ENCODE assay signal across 8 cellular contexts in the genomic region with DNA sequence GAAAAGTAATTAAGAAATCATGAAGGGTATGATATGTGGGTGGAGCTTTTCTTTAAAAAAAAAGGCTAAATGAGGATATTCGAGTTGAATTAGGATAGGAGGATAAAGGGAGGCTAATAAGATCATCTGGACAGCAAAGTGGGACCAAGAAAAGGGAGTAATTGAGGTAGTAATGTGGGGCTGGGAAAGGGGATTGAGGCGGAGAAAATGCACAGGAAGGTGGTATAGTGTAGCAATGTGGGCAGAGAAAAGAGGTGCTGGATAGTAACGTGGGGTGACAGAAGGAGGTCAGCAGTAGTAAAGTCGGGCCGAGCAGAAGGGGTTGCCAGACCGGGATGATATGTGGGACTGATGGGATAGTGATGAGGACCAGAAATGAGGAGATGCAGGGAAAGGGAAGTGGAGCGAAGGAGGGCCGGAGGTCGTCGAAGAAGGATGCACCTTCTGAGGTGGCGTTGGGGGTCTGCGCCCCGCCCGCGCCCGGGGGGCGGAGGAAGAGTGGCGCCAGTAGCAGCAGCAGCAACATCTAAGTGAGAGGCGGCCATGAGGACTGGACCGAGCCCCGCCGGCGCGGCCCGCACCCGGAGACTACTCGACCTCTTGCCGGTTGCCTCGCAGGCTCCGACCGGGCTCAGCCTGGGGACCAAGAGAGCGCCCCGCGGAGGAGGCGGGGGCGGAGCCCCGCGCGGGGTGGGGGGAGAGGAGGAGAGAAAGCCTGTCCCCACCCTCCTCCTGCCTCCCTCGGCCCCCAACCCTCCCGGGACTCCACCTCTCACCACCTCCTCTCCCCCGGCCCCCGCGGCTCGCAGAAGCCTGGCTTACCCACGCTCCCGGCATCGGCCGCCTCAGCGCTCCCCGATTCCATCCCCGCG. TPM values are rescaled to one million over a fixed set of nuclear protein-coding genes. Genes with fewer than 3 reads are reported as not detected.
DNase-seq lines count a peak whose midpoint lies in the region; ATAC-seq and TF ChIP-seq lines count a peak whose summit lies in the region.

No MANE protein-coding gene starts in this region.

- TF ChIP-seq CTCF in HCT116 (IDR thresholded peaks at IDR 0.05 in 2 of 3, conservative IDR thresholded peaks at IDR 0.05 in 1 of 3; ENCODE audit: borderline replicate concordance in 1 of 3, insufficient read depth in 1 of 3, low read depth in 2 of 3, low read length in 2 of 3) (no peak), epithelial cell of proximal tubule (conservative IDR thresholded peaks at IDR 0.05; ENCODE audit: low read depth, low read length) (no peak), mucosa of descending colon (IDR thresholded peaks at IDR 0.05) (no peak)

- peak overlapping the region; percentile 62 for H3K9ac ChIP-seq in HCT116 (ENCODE audit: low read length)

- peak overlapping the region; percentile 74 for H3K27ac Mint-ChIP-seq in stimulated activated naive CD8-positive, alpha-beta T cell treated with anti-CD3 and anti-CD28 coated beads, Interleukin-15, Interleukin-2, amounts not matched to agents 100 ng/mL and 50 ng/mL, for 24 hours

- H3K27me3 ChIP-seq in HCT116 (ENCODE audit: insufficient read depth, low read length), result no peaks in the 10 kb centered on the region

- peak overlapping the region; percentile 60 to 75 for H3K4me3 ChIP-seq in HCT116 (replicated peaks in 1 of 2; ENCODE audit: low read depth in 1 of 2, low read length in 2 of 2)
- H3K4me3 ChIP-seq in epithelial cell of proximal tubule (ENCODE audit: low read depth, low read length), result peak overlapping the region; percentile 75
- H3K4me3 ChIP-seq in mucosa of descending colon, result peak overlapping the region; percentile 40

- peak; percentile 50 for DNase-seq in COR-L47 (lab: John Stamatoyannopoulos, UW)
- DNase-seq in HCT116 (ENCODE audit: low read depth, low spot score), result no peak
- peak; percentile 81 for DNase-seq in NCI-H345 (lab: John Stamatoyannopoulos, UW)
- DNase-seq in activated T-cell treated with anti-CD3 and anti-CD28 coated beads for 1 hour (ENCODE audit: low read depth), result peak; percentile 41
- no peak for DNase-seq in epithelial cell of proximal tubule (ENCODE audit: low read depth)
- DNase-seq in mucosa of descending colon, result peak; percentile 56 to 79 (median 75)

- POLR2A ChIA-PET in HCT116 (lab: Charles Lee), result interaction anchor here (1.0 to 1.2 kb wide), 2 partner anchors 9 to 16 kb away, joined by 3 to 5 read pairs; no protein-coding TSS in a partner anchor

- no peaks in the 10 kb centered on the region for H4K20me1 ChIP-seq in HCT116 (ENCODE audit: insufficient read depth)

- CTCF ChIA-PET in HCT116 (lab: Charles Lee), result interaction anchor here (0.6 to 2.3 kb wide), 4 partner anchors 16 to 1815 kb away, joined by 4 to 16 read pairs (median 8); no protein-coding TSS in a partner anchor

- H3K27ac ChIP-seq in HCT116 (ENCODE audit: low read depth, low read length), result peak overlapping the region; percentile 60; the same call in 1 of the 2 replicates

- no peaks in the 10 kb centered on the region for H3K9me3 Mint-ChIP-seq in stimulated activated naive CD8-positive, alpha-beta T cell treated with anti-CD3 and anti-CD28 coated beads, Interleukin-15, Interleukin-2, amounts not matched to agents 100 ng/mL and 50 ng/mL, for 24 hours

- H3K4me2 ChIP-seq in HCT116 (ENCODE audit: low read length), result peak overlapping the region; percentile 94

- no peaks in the 10 kb centered on the region for H3K9me2 ChIP-seq in HCT116 (ENCODE audit: insufficient read depth)

- no peak for TF ChIP-seq POLR2A in HCT116 (IDR thresholded peaks at IDR 0.05; ENCODE audit: borderline replicate concordance, extremely low read depth, insufficient read depth, insufficient read length)

- peaks cover 7 to 22% of the 10 kb centered on the region in 2 experiments for H3K4me1 ChIP-seq in HCT116 (ENCODE audit: control insufficient read depth in 1 of 2, insufficient read depth in 2 of 2, low read length in 2 of 2)
- peaks cover 18% of the 10 kb centered on the region for H3K4me1 ChIP-seq in mucosa of descending colon (ENCODE audit: low read depth)

- intact Hi-C loops in HCT116 (cut with micrococcal nuclease) (no loop called here), mucosa of descending colon (cut with DNase I, micrococcal nuclease) (no loop called here)

- H2AFZ ChIP-seq in HCT116 (ENCODE audit: low read depth, low read length, poor library complexity, severe bottlenecking), result no peak overlapping the region

- H3K79me2 ChIP-seq in HCT116 (ENCODE audit: insufficient read depth, low read length), result no peaks in the 10 kb centered on the region

- H3K4me3 Mint-ChIP-seq in stimulated activated naive CD8-positive, alpha-beta T cell treated with anti-CD3 and anti-CD28 coated beads, Interleukin-15, Interleukin-2, amounts not matched to agents 100 ng/mL and 50 ng/mL, for 24 hours, result peak overlapping the region; percentile 87

- H3K9me3 ChIP-seq in HCT116 (ENCODE audit: control insufficient read depth in 1 of 2, insufficient read depth in 1 of 2, low read depth in 1 of 2, low read length in 2 of 2) (no peaks in the 10 kb centered on the region), mucosa of descending colon (no peaks in the 10 kb centered on the region)

- no peak for TF ChIP-seq RAD21 in HCT116 (IDR thresholded peaks at IDR 0.05; ENCODE audit: low read depth)

- peaks cover 13% of the 10 kb centered on the region for H3K27me3 Mint-ChIP-seq in stimulated activated naive CD8-positive, alpha-beta T cell treated with anti-CD3 and anti-CD28 coated beads, Interleukin-15, Interleukin-2, amounts not matched to agents 100 ng/mL and 50 ng/mL, for 24 hours

- ATAC-seq in HCT116, result peak; percentile 69
- peak; percentile 29 for ATAC-seq in mucosa of descending colon
- no peak for ATAC-seq in GM21786 (IDR thresholded peaks at IDR 0.05; ENCODE audit: unreplicated experiment)

- RAD21 ChIA-PET in HCT116 (lab: Charles Lee; ENCODE audit: low non-redundant PET in 1 of 2, low total read pairs in 2 of 2, uncharacterized antibody in 2 of 2, unreplicated experiment in 2 of 2), result interaction anchor here in 1 of 2 experiments (0.9 kb wide), 1 partner anchor 255 kb away, joined by 7 read pairs; no protein-coding TSS in a partner anchor

- H3K4me1 Mint-ChIP-seq in stimulated activated naive CD8-positive, alpha-beta T cell treated with anti-CD3 and anti-CD28 coated beads, Interleukin-15, Interleukin-2, amounts not matched to agents 100 ng/mL and 50 ng/mL, for 24 hours (ENCODE audit: low read depth), result peaks cover 55% of the 10 kb centered on the region

- BruUV-seq in HCT116 (replicated peaks; lab: Mats Ljungman, UMichigan), result no TSS peak

- no peaks in the 10 kb centered on the region for H3K36me3 Mint-ChIP-seq in stimulated activated naive CD8-positive, alpha-beta T cell treated with anti-CD3 and anti-CD28 coated beads, Interleukin-15, Interleukin-2, amounts not matched to agents 100 ng/mL and 50 ng/mL, for 24 hours (ENCODE audit: low read depth)

- H3K36me3 ChIP-seq in HCT116 (ENCODE audit: control insufficient read depth in 1 of 2, insufficient read depth in 2 of 2, low read length in 2 of 2) (0 out of 4 replicates have a peak, but pooled peaks cover 0 to 2% of the 10 kb centered on the region in 2 experiments), mucosa of descending colon (ENCODE audit: low read depth) (no peaks in the 10 kb centered on the region)

TF ChIP-seq in HCT116, 20 proteins besides CTCF, POLR2A, EP300 and RAD21 (continues in another document):
- TF ChIP-seq ZNF274 (IDR thresholded peaks at IDR 0.05; ENCODE audit: low read depth, low read length) (no peak), SRF (IDR thresholded peaks at IDR 0.05; ENCODE audit: low read depth) (no peak), ZFX (IDR thresholded peaks at IDR 0.05) (no peak), POLR2AphosphoS5 (IDR thresholded peaks at IDR 0.05; ENCODE audit: low read depth, low read length) (peak; percentile 27; the same call in 1 of the 2 replicates)
- TF ChIP-seq, protein P1, sequence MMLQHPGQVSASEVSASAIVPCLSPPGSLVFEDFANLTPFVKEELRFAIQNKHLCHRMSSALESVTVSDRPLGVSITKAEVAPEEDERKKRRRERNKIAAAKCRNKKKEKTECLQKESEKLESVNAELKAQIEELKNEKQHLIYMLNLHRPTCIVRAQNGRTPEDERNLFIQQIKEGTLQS (IDR thresholded peaks at IDR 0.05), result no peak
- TF ChIP-seq, protein P2, sequence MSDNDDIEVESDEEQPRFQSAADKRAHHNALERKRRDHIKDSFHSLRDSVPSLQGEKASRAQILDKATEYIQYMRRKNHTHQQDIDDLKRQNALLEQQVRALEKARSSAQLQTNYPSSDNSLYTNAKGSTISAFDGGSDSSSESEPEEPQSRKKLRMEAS (IDR thresholded peaks at IDR 0.05), result no peak

RNA-seq across cellular contexts. Expression of a gene that starts 0.9 kb away (rescaled TPM):
- total RNA-seq in HCT116 (2021; ENCODE audit: unreplicated experiment) (43.4 TPM), epithelial cell of proximal tubule (3.1 and 6.4 TPM in 2 replicates), mucosa of descending colon (10 to 100 TPM; 12.2 to 62.5 (median 21.8) TPM)
- polyA plus RNA-seq in HCT116 (2012), result 22.1 and 25.9 TPM in 2 replicates

RNA-seq across cellular contexts. Expression of a gene that starts 24.8 kb away (rescaled TPM):
- total RNA-seq in HCT116 (2021; ENCODE audit: unreplicated experiment) (not detected), epithelial cell of proximal tubule (not detected in 2 replicates), mucosa of descending colon (not detected)
- not detected in 2 replicates for polyA plus RNA-seq in HCT116 (2012)

RNA-seq across cellular contexts. Expression of a gene that starts 47.2 kb away (rescaled TPM):
- total RNA-seq in HCT116 (2021; ENCODE audit: unreplicated experiment) (not detected), epithelial cell of proximal tubule (not detected in 2 replicates), mucosa of descending colon (not detected)
- polyA plus RNA-seq in HCT116 (2012), result 0.04 and 0.09 TPM in 2 replicates

RNA-seq across cellular contexts. Expression of a gene that starts 48.9 kb away (rescaled TPM):
- total RNA-seq in HCT116 (2021; ENCODE audit: unreplicated experiment) (not detected), epithelial cell of proximal tubule (0.12 and 1.4 TPM in 2 replicates), mucosa of descending colon (not detected)
- polyA plus RNA-seq in HCT116 (2012), result not detected in 2 replicates

Comparison
In these comparisons a context has a peak if more than half of its experiments do, and no peak if none do; other contexts are left out.
1. DNase-seq: peak in COR-L47 (single experiment), NCI-H345 (single experiment), activated T-cell treated with anti-CD3 and anti-CD28 coated beads for 1 hour (single experiment) and mucosa of descending colon (3 of 3); none in HCT116 (single experiment) and epithelial cell of proximal tubule (single experiment).
2. Peak in every context shown above with its lines, with median percentiles within 50 percentile points of each other: H3K4me3 ChIP-seq.